ENCODE assay signal across 10 cellular contexts in the genomic region with DNA sequence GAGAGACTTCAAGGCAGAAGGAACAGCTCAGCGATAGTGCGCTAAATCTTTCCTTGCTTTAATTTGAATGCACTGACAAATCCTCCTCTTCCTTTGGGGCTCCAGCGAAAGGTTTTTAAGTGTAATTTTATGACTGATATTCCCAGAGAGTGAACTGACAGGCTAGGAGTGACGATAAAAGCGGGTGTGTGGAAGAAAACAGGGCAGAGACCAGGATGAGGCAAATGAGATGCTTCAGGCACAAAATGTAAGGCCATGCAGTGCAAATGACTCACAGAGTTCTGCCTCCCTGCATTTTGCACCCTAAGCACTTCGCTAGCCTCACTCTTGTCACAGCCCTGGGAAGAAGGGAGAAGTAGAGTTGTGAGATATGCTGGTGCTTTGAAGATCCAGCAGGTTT. TPM values are rescaled to one million over a fixed set of nuclear protein-coding genes. Genes with fewer than 3 reads are reported as not detected.
"Had no signal": no experiment of that assay in that cellular context is flagged by ENCODE, and none has a peak within 500 bp of the region (broad histone marks: within the 10 kb centered on the region; RNA-seq: fewer than 3 reads in every experiment).

No MANE protein-coding gene starts in this region.

- H3K27ac ChIP-seq: HL-60 had no signal

- H3K36me3 Mint-ChIP-seq: IgD-negative memory B cell had no signal

- H3K4me3 ChIP-seq: HAP-1 had no signal

- H3K9me3 Mint-ChIP-seq: HFFc6, IgD-negative memory B cell had no signal

- H3K4me3 Mint-ChIP-seq: HFFc6, IgD-negative memory B cell had no signal

- H3K27me3 Mint-ChIP-seq: IgD-negative memory B cell had no signal

- H3K9me3 ChIP-seq: HAP-1 had no signal

- ATAC-seq: HCT116, HepG2 had no signal

- DNase-seq: GOT3, H7, HFFc6 had no signal

- H3K27ac Mint-ChIP-seq: HFFc6, IgD-negative memory B cell had no signal

RNA-seq across cellular contexts. Expression of a gene that starts 54.1 kb away (rescaled TPM):
- total RNA-seq: H4, HT1080 had no signal
- polyA plus RNA-seq: HepG2, IgD-negative memory B cell had no signal
